ENCODE assay signal across 1 cellular context in genomic region chr19:1109697-1110671, GRCh38.
A peak's percentile ranks its signal among the peaks of the same experiment; 100 is the strongest.
TF ChIP-seq lines count a peak whose summit lies in the region.

No MANE protein-coding gene starts in this region.

TF ChIP-seq in HepG2, 621 proteins besides CTCF, POLR2A, EP300 and RAD21:
- TF ChIP-seq POLR2AphosphoS5 (IDR thresholded peaks at IDR 0.05; ENCODE audit: low read depth, low read length) (0 out of 2 replicates have a peak, but pooled peaks have one; percentile 30), POLR2G (IDR thresholded peaks at IDR 0.05; ENCODE audit: low read depth, low read length) (peak; percentile 40), ZNF430 (CRISPR knock-in tag; IDR thresholded peaks at IDR 0.05) (no peak), ZNF747 (CRISPR knock-in tag; IDR thresholded peaks at IDR 0.05; ENCODE audit: borderline replicate concordance) (no peak), ZNF704 (CRISPR knock-in tag; IDR thresholded peaks at IDR 0.05; ENCODE audit: borderline replicate concordance) (no peak), AGO1 (IDR thresholded peaks at IDR 0.05; ENCODE audit: low read depth, low read length, poor library complexity, severe bottlenecking) (peak; percentile 58), NR0B2 (CRISPR knock-in tag; IDR thresholded peaks at IDR 0.05) (no peak), ZNF460 (CRISPR knock-in tag; IDR thresholded peaks at IDR 0.05; ENCODE audit: borderline replicate concordance) (no peak), NR2C2 (CRISPR knock-in tag; IDR thresholded peaks at IDR 0.05; ENCODE audit: borderline replicate concordance) (no peak), MIXL1 (CRISPR knock-in tag; IDR thresholded peaks at IDR 0.05) (no peak), ZBTB7A (CRISPR knock-in tag; IDR thresholded peaks at IDR 0.05) (0 out of 2 replicates have a peak, but pooled peaks have one; percentile 28), AGO2 (optimal IDR thresholded peaks at IDR 0.05; ENCODE audit: low read depth, low read length) (peak; percentile 66), ZNF574 (CRISPR knock-in tag; IDR thresholded peaks at IDR 0.05) (no peak), SIN3B (IDR thresholded peaks at IDR 0.05; ENCODE audit: low read length) (no peak), HNRNPL (IDR thresholded peaks at IDR 0.05; ENCODE audit: low read depth, low read length) (0 out of 2 replicates have a peak, but pooled peaks have one; percentile 56), SP140L (CRISPR knock-in tag; IDR thresholded peaks at IDR 0.05; ENCODE audit: borderline replicate concordance) (no peak)
- TF ChIP-seq, protein P1, sequence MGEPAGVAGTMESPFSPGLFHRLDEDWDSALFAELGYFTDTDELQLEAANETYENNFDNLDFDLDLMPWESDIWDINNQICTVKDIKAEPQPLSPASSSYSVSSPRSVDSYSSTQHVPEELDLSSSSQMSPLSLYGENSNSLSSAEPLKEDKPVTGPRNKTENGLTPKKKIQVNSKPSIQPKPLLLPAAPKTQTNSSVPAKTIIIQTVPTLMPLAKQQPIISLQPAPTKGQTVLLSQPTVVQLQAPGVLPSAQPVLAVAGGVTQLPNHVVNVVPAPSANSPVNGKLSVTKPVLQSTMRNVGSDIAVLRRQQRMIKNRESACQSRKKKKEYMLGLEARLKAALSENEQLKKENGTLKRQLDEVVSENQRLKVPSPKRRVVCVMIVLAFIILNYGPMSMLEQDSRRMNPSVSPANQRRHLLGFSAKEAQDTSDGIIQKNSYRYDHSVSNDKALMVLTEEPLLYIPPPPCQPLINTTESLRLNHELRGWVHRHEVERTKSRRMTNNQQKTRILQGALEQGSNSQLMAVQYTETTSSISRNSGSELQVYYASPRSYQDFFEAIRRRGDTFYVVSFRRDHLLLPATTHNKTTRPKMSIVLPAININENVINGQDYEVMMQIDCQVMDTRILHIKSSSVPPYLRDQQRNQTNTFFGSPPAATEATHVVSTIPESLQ (CRISPR knock-in tag; conservative IDR thresholded peaks at IDR 0.05), result no peak
- TF ChIP-seq, protein P2, sequence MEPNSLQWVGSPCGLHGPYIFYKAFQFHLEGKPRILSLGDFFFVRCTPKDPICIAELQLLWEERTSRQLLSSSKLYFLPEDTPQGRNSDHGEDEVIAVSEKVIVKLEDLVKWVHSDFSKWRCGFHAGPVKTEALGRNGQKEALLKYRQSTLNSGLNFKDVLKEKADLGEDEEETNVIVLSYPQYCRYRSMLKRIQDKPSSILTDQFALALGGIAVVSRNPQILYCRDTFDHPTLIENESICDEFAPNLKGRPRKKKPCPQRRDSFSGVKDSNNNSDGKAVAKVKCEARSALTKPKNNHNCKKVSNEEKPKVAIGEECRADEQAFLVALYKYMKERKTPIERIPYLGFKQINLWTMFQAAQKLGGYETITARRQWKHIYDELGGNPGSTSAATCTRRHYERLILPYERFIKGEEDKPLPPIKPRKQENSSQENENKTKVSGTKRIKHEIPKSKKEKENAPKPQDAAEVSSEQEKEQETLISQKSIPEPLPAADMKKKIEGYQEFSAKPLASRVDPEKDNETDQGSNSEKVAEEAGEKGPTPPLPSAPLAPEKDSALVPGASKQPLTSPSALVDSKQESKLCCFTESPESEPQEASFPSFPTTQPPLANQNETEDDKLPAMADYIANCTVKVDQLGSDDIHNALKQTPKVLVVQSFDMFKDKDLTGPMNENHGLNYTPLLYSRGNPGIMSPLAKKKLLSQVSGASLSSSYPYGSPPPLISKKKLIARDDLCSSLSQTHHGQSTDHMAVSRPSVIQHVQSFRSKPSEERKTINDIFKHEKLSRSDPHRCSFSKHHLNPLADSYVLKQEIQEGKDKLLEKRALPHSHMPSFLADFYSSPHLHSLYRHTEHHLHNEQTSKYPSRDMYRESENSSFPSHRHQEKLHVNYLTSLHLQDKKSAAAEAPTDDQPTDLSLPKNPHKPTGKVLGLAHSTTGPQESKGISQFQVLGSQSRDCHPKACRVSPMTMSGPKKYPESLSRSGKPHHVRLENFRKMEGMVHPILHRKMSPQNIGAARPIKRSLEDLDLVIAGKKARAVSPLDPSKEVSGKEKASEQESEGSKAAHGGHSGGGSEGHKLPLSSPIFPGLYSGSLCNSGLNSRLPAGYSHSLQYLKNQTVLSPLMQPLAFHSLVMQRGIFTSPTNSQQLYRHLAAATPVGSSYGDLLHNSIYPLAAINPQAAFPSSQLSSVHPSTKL (CRISPR knock-in tag; IDR thresholded peaks at IDR 0.05), result no peak
TF ChIP-seq in HepG2: peak in this region for 6.
